Comparison of ENCODE assay signal across 8 cellular contexts in genomic region chr5:141848771-141849370, GRCh38. TPM values are rescaled to one million over a fixed set of nuclear protein-coding genes. Genes with fewer than 3 reads are reported as not detected.
A peak's percentile ranks its signal among the peaks of the same experiment; 100 is the strongest.
DNase-seq lines count a peak whose midpoint lies in the region; ATAC-seq, FAIRE-seq and TF ChIP-seq lines count a peak whose summit lies in the region.

No MANE protein-coding gene starts in this region.

- TF ChIP-seq EP300 in gastroesophageal sphincter (IDR thresholded peaks at IDR 0.05), result no peak

- H3K4me3 ChIP-seq in AG09309 (ENCODE audit: control insufficient read depth, low read depth, low read length) (peak overlapping the region; percentile 90), HUES48 (ENCODE audit: low read depth, low read length) (peak overlapping the region; percentile 96), gastroesophageal sphincter (peak overlapping the region; percentile 66 to 80), pancreas (peak overlapping the region; percentile 33 to 67 (median 46))

- H3K4me3 Mint-ChIP-seq in activated CD4-positive, alpha-beta memory T cell treated with anti-CD3 and anti-CD28 coated beads, Interleukin-2, amount 10 ng/mL, durations not matched to agents 7 days and 5 days, result peak overlapping the region; percentile 80

- no peaks in the 10 kb centered on the region for H3K9me3 Mint-ChIP-seq in activated CD4-positive, alpha-beta memory T cell treated with anti-CD3 and anti-CD28 coated beads, Interleukin-2, amount 10 ng/mL, durations not matched to agents 7 days and 5 days

- WGBS in gastroesophageal sphincter (ENCODE audit: low coverage in 1 of 2), 2 donors, result 21% methylated on average over 4 of the region's 14 CpGs; no CpG with 5 or more reads in 1 of the 2 donors
- WGBS in pancreas, 2 donors, result 5 to 7% methylated on average over 14 of the region's 14 CpGs

- DNase-seq in AG09309 (ENCODE audit: low read depth), result no peak
- peak; percentile 50 for DNase-seq in activated CD4-positive, alpha-beta memory T cell treated with anti-CD3 and anti-CD28 coated beads, Interleukin-2, amount 10 ng/mL, durations not matched to agents 7 days and 5 days
- peak in 5 of 6 donors; percentile 71 to 83 (median 75) for DNase-seq in pancreas
- DNase-seq in 8988T, result no peak
- DNase-seq in NCI-H1048 (lab: John Stamatoyannopoulos, UW), result no peak

- CTCF ChIA-PET in activated CD4-positive, alpha-beta memory T cell treated with anti-CD3 and anti-CD28 coated beads, Interleukin-2, amount 10 ng/mL, durations not matched to agents 7 days and 5 days (lab: Charles Lee), result interaction anchor here (1.0 to 1.7 kb wide), 4 partner anchors 22 to 156 kb away, joined by 3 to 12 read pairs (median 4); no protein-coding TSS in a partner anchor

- peaks cover 21% of the 10 kb centered on the region for H3K4me1 Mint-ChIP-seq in activated CD4-positive, alpha-beta memory T cell treated with anti-CD3 and anti-CD28 coated beads, Interleukin-2, amount 10 ng/mL, durations not matched to agents 7 days and 5 days

- peak overlapping the region; percentile 80 for H3K9ac ChIP-seq in HUES48 (ENCODE audit: low read depth, low read length)

- H3K27ac ChIP-seq in HUES48 (ENCODE audit: low read depth, low read length) (peak overlapping the region; percentile 100), gastroesophageal sphincter (peak overlapping the region; percentile 70 to 94 (median 92)), pancreas (peak overlapping the region; percentile 95 to 100 (median 98))

- intact Hi-C loops in pancreas (cut with DNase I), result no loop called here

- TF ChIP-seq CTCF in AG09309 (IDR thresholded peaks at IDR 0.05; ENCODE audit: control insufficient read depth, insufficient read depth, low read depth, low read length, missing control alignments), result no peak
- TF ChIP-seq CTCF in gastroesophageal sphincter (IDR thresholded peaks at IDR 0.05), result no peak
- TF ChIP-seq CTCF in pancreas (IDR thresholded peaks at IDR 0.05), result no peak

- POLR2A ChIA-PET in activated CD4-positive, alpha-beta memory T cell treated with anti-CD3 and anti-CD28 coated beads, Interleukin-2, amount 10 ng/mL, durations not matched to agents 7 days and 5 days (lab: Charles Lee), result interaction anchor here (0.6 to 2.4 kb wide), 9 partner anchors 9 to 508 kb away, joined by 3 to 16 read pairs (median 5); partner anchors contain the start of genes DELE1, HDAC3, PCDH1 and RELL2

- H3K4me1 ChIP-seq in HUES48 (ENCODE audit: control insufficient read depth, insufficient read depth, low read length), result peaks cover 58% of the 10 kb centered on the region
- peaks cover 0 to 29% (median 5%) of the 10 kb centered on the region in 3 donors for H3K4me1 ChIP-seq in gastroesophageal sphincter
- peaks cover 5 to 26% (median 13%) of the 10 kb centered on the region in 3 donors for H3K4me1 ChIP-seq in pancreas

- H3K36me3 ChIP-seq in HUES48 (ENCODE audit: control insufficient read depth, insufficient read depth, low read length), result peaks cover 8% of the 10 kb centered on the region
- H3K36me3 ChIP-seq in gastroesophageal sphincter, result peaks cover 0 to 6% of the 10 kb centered on the region in 2 donors
- no peaks in the 10 kb centered on the region for H3K36me3 ChIP-seq in pancreas

- peak; percentile 8 for ATAC-seq in GM19035 (IDR thresholded peaks at IDR 0.05; ENCODE audit: unreplicated experiment)
- peak; percentile 44 for ATAC-seq in gastroesophageal sphincter
- ATAC-seq in pancreas, result peak; percentile 19 to 70 (median 54)

- no peak for TF ChIP-seq POLR2A in gastroesophageal sphincter (IDR thresholded peaks at IDR 0.05)

- peaks cover 17% of the 10 kb centered on the region for H3K27me3 Mint-ChIP-seq in activated CD4-positive, alpha-beta memory T cell treated with anti-CD3 and anti-CD28 coated beads, Interleukin-2, amount 10 ng/mL, durations not matched to agents 7 days and 5 days

- no peak for FAIRE-seq in pancreas (lab: Jason Lieb, UNC)

- H3K27ac Mint-ChIP-seq in activated CD4-positive, alpha-beta memory T cell treated with anti-CD3 and anti-CD28 coated beads, Interleukin-2, amount 10 ng/mL, durations not matched to agents 7 days and 5 days, result peak overlapping the region; percentile 84

- H3K9me3 ChIP-seq in HUES48 (ENCODE audit: control insufficient read depth, insufficient read depth, low read length) (no peaks in the 10 kb centered on the region), gastroesophageal sphincter (no peaks in the 10 kb centered on the region), pancreas (no peaks in the 10 kb centered on the region)

- H3K36me3 Mint-ChIP-seq in activated CD4-positive, alpha-beta memory T cell treated with anti-CD3 and anti-CD28 coated beads, Interleukin-2, amount 10 ng/mL, durations not matched to agents 7 days and 5 days (ENCODE audit: low read depth), result no peaks in the 10 kb centered on the region

- no peaks in the 10 kb centered on the region for H3K27me3 ChIP-seq in HUES48 (ENCODE audit: control insufficient read depth, insufficient read depth, low read length)
- peaks cover 27% of the 10 kb centered on the region for H3K27me3 ChIP-seq in gastroesophageal sphincter
- H3K27me3 ChIP-seq in pancreas, result no peaks in the 10 kb centered on the region

RNA-seq across cellular contexts. Expression of gene PCDH1, which starts 29.3 kb away (rescaled TPM):
- total RNA-seq in activated CD4-positive, alpha-beta memory T cell treated with anti-CD3 and anti-CD28 coated beads, Interleukin-2, amount 10 ng/mL, durations not matched to agents 7 days and 5 days, result not detected
- 10 to 100 TPM; 23.0 to 52.8 (median 30.9) TPM for total RNA-seq in gastroesophageal sphincter
- total RNA-seq in pancreas, result 10 to 100 TPM; 12.0 to 30.7 (median 16.2) TPM
- polyA plus RNA-seq in pancreas, result 10 to 100 TPM in 1 of 2 donors, 1 to 10 TPM in 1; 6.8 to 10.1 TPM

Comparison
In these comparisons a context has a peak if more than half of its experiments do, and no peak if none do; other contexts are left out.
1. DNase-seq: peak in activated CD4-positive, alpha-beta memory T cell treated with anti-CD3 and anti-CD28 coated beads, Interleukin-2, amount 10 ng/mL, durations not matched to agents 7 days and 5 days (single experiment) and pancreas (5 of 6); none in AG09309 (single experiment), 8988T (single experiment) and NCI-H1048 (single experiment).
2. H3K4me3 ChIP-seq: peak in every context shown above with its lines; median percentile 96 in HUES48; 90 in AG09309; 73 in gastroesophageal sphincter; 46 in pancreas.
3. RNA of gene PCDH1, which starts 29.3 kb away (total RNA-seq): 23.0 to 52.8 TPM in gastroesophageal sphincter and 12.0 to 30.7 TPM in pancreas; not detected in activated CD4-positive, alpha-beta memory T cell treated with anti-CD3 and anti-CD28 coated beads, Interleukin-2, amount 10 ng/mL, durations not matched to agents 7 days and 5 days; every median in the first group is over 10 times any median in the second.
4. Peak in every context shown above with its lines, with median percentiles within 50 percentile points of each other: ATAC-seq and H3K27ac ChIP-seq.